In the genomic region with DNA sequence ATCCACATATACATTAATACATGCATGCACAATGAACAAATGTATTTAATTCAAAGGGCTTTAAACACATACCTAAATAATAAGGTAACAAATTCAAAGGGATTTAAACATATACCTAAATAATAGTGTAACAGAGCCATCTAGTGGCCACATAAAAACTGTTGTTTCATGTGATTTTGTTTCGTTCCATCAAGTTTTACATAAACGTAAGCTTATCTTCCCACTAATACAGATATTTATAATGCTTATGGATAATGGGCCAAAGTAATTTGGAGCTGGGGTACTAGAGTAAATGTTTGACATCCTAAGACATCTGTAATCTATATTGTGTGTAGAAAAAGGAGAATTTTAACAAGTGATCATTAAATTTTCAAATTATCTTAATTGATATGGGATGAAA, we compare ENCODE assay signal across 8 cellular contexts.
DNase-seq lines count a peak whose midpoint lies in the region; ATAC-seq, FAIRE-seq and TF ChIP-seq lines count a peak whose summit lies in the region.

No MANE protein-coding gene starts in this region.

- H3K9me3 Mint-ChIP-seq in endodermal cell: peaks cover 4% of the 10 kb centered on the region

- POLR2A ChIA-PET in PC-9 (lab: Charles Lee; ENCODE audit: unreplicated experiment): no interaction called here

- H4K20me1 ChIP-seq in PC-9 (ENCODE audit: insufficient read depth) (no peaks in the 10 kb centered on the region), osteoblast (ENCODE audit: insufficient read depth, low read length) (no peaks in the 10 kb centered on the region)

- H3K4me2 ChIP-seq in PC-9: no peak overlapping the region
- no peak overlapping the region for H3K4me2 ChIP-seq in osteoblast (ENCODE audit: insufficient read depth, low read length)

- H2AFZ ChIP-seq in PC-9 (no peak overlapping the region), osteoblast (ENCODE audit: low read length) (no peak overlapping the region)

- TF ChIP-seq CTCF in PC-9 (conservative IDR thresholded peaks at IDR 0.05) (peak; percentile 64), endodermal cell (conservative IDR thresholded peaks at IDR 0.05) (peak; percentile 80), osteoblast (IDR thresholded peaks at IDR 0.05; ENCODE audit: extremely low read depth, low read depth, low read length) (peak; percentile 62)

- no peaks in the 10 kb centered on the region for H3K4me1 Mint-ChIP-seq in endodermal cell

- CTCF ChIA-PET in PC-9 (lab: Charles Lee): no interaction called here

- H3K4me1 ChIP-seq in PC-9 (replicated peaks; ENCODE audit: insufficient read depth) (no peaks in the 10 kb centered on the region), endodermal cell (ENCODE audit: control insufficient read depth, insufficient read depth, low read length) (no peaks in the 10 kb centered on the region), osteoblast (ENCODE audit: insufficient read depth, low read length) (no peaks in the 10 kb centered on the region)

- peak; percentile 59 for FAIRE-seq in GM18507 (lab: Jason Lieb, UNC)

- BruUV-seq in PC-9 (replicated peaks; lab: Mats Ljungman, UMichigan): no TSS peak

- no peak overlapping the region for H3K4me3 Mint-ChIP-seq in endodermal cell

- ATAC-seq in HG03432 (IDR thresholded peaks at IDR 0.05; ENCODE audit: unreplicated experiment) (peak; percentile 54), HG03442 (IDR thresholded peaks at IDR 0.05; ENCODE audit: unreplicated experiment) (no peak), HG02759 (IDR thresholded peaks at IDR 0.05; ENCODE audit: unreplicated experiment) (no peak)

- H3K9me2 ChIP-seq in PC-9 (ENCODE audit: insufficient read depth): no peaks in the 10 kb centered on the region

- H3K9ac ChIP-seq in endodermal cell (ENCODE audit: extremely low read depth, low read length, poor library complexity, severe bottlenecking): no peak overlapping the region

- intact Hi-C loops in PC-9 (cut with micrococcal nuclease; ENCODE audit: unreplicated experiment): loop anchor here (1.0 to 5.0 kb wide), 2 partner anchors 1136 to 1913 kb away; no protein-coding TSS in a partner anchor

- no peaks in the 10 kb centered on the region for H3K36me3 Mint-ChIP-seq in endodermal cell (ENCODE audit: low read depth)

- H3K9me3 ChIP-seq in PC-9 (ENCODE audit: insufficient read depth, low read depth): 0 out of 2 replicates have a peak, but pooled peaks cover 3% of the 10 kb centered on the region
- no peaks in the 10 kb centered on the region for H3K9me3 ChIP-seq in endodermal cell (ENCODE audit: control insufficient read depth, low read length)
- H3K9me3 ChIP-seq in osteoblast (ENCODE audit: low read depth, low read length): no peaks in the 10 kb centered on the region

- no peak overlapping the region for H3K27ac Mint-ChIP-seq in endodermal cell

- WGBS in endodermal cell (ENCODE audit: insufficient coverage in 1 of 2, insufficient read length in 1 of 2), 2 experiments: no CpG with 5 or more reads among the region's 2 CpGs

- H3K27me3 Mint-ChIP-seq in endodermal cell (ENCODE audit: insufficient read depth): peaks cover 1% of the 10 kb centered on the region

- H3K36me3 ChIP-seq in PC-9 (ENCODE audit: low read depth): no peaks in the 10 kb centered on the region
- H3K36me3 ChIP-seq in endodermal cell (ENCODE audit: control insufficient read depth, insufficient read depth, low read length): no peaks in the 10 kb centered on the region
- H3K36me3 ChIP-seq in osteoblast (ENCODE audit: insufficient read depth, low read length): no peaks in the 10 kb centered on the region

- no peaks in the 10 kb centered on the region for H3F3A ChIP-seq in PC-9 (ENCODE audit: insufficient read depth, low read depth)

- H3K27ac ChIP-seq in PC-9: no peak overlapping the region
- no peak overlapping the region for H3K27ac ChIP-seq in endodermal cell (ENCODE audit: low read depth, low read length)
- H3K27ac ChIP-seq in osteoblast (ENCODE audit: low read depth, low read length): no peak overlapping the region

- H3K79me2 ChIP-seq in PC-9 (ENCODE audit: low read depth): no peaks in the 10 kb centered on the region
- H3K79me2 ChIP-seq in osteoblast (ENCODE audit: insufficient read depth, low read length): no peaks in the 10 kb centered on the region

- H3K27me3 ChIP-seq in PC-9 (ENCODE audit: insufficient read depth, low read depth): no peaks in the 10 kb centered on the region
- H3K27me3 ChIP-seq in endodermal cell (ENCODE audit: control insufficient read depth, insufficient read depth, low read length, poor library complexity, severe bottlenecking): no peaks in the 10 kb centered on the region
- H3K27me3 ChIP-seq in osteoblast (ENCODE audit: insufficient read depth, low read length): peaks cover 7% of the 10 kb centered on the region

- no peak overlapping the region for H3K4me3 ChIP-seq in PC-9
- H3K4me3 ChIP-seq in endodermal cell (ENCODE audit: low read length): no peak overlapping the region
- H3K4me3 ChIP-seq in osteoblast (ENCODE audit: insufficient read depth, low read length): no peak overlapping the region

- DNase-seq in AG20443 (ENCODE audit: low spot score) (peak; percentile 27), GM18507 (ENCODE audit: extremely low spot score, insufficient read length, low read depth) (no peak), PC-9 (peak in 1 of 2 experiments; percentile 36), endodermal cell (no peak), osteoblast (ENCODE audit: insufficient read length, low spot score, missing footprints) (peak; percentile 43)

Comparison
In these comparisons a context has a peak if more than half of its experiments do, and no peak if none do; other contexts are left out.
1. DNase-seq: peak in AG20443 (single experiment) and osteoblast (single experiment); none in GM18507 (single experiment) and endodermal cell (single experiment).
2. Peak in every context shown above with its lines, with median percentiles within 50 percentile points of each other: CTCF ChIP-seq.